Comparison of ENCODE assay signal across 15 cellular contexts in the genomic region with DNA sequence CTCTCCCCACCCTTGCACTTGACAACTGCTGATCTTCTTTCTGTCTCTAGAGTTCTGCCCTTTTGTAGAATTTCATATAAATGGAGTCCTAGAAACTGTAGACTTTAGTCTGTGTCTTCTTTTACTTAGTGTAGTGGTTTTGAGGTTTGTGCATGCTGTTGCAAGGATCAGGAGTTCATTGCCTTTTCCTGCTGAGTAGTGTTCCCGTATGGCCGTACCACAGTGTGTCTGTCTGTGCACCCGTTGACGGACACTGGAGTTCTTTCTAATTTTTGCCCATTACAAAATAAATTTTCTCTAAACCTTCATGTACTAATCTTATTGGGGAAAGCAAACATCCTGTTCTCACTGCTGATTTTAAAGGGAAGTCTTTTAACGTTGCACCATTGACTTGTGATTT.
DNase-seq lines count a peak whose midpoint lies in the region; ATAC-seq and TF ChIP-seq lines count a peak whose summit lies in the region.
"Had no signal": no experiment of that assay in that cellular context is flagged by ENCODE, and none has a peak within 500 bp of the region (broad histone marks: within the 10 kb centered on the region; RNA-seq: fewer than 3 reads in every experiment).

No MANE protein-coding gene starts in this region.

- H3K9me3 ChIP-seq in CD8-positive, alpha-beta T cell (ENCODE audit: low read length) = no peaks in the 10 kb centered on the region
- H3K9me3 ChIP-seq in WERI-Rb-1 (ENCODE audit: severe bottlenecking) = no peaks in the 10 kb centered on the region

- H3K27me3 ChIP-seq in CD8-positive, alpha-beta T cell (ENCODE audit: insufficient read depth, low read length) = no peaks in the 10 kb centered on the region
- no peaks in the 10 kb centered on the region for H3K27me3 ChIP-seq in WERI-Rb-1 (ENCODE audit: insufficient read depth, low read depth, severe bottlenecking)

- H3K27me3 Mint-ChIP-seq in CD8-positive, alpha-beta T cell (ENCODE audit: low read depth) = no peaks in the 10 kb centered on the region
- H3K27me3 Mint-ChIP-seq: B cell; CD4-positive, alpha-beta memory T cell had no signal

- H3K4me3 ChIP-seq in CD8-positive, alpha-beta T cell (ENCODE audit: low read depth, low read length) = no peak overlapping the region
- H3K4me3 ChIP-seq in Jurkat, Clone E6-1 (ENCODE audit: low read length) = no peak overlapping the region
- H3K4me3 ChIP-seq in choroid plexus epithelial cell (ENCODE audit: low read depth, low read length) (no peak overlapping the region), WERI-Rb-1 (ENCODE audit: low read depth, low read length) (no peak overlapping the region)

- no peaks in the 10 kb centered on the region for H3K4me1 ChIP-seq in CD8-positive, alpha-beta T cell (ENCODE audit: insufficient read depth, low read length)

- peak overlapping the region; percentile 53 for H3K27ac Mint-ChIP-seq in CD8-positive, alpha-beta T cell
- H3K27ac Mint-ChIP-seq: B cell had no signal

- no peak overlapping the region for H3K4me3 Mint-ChIP-seq in CD8-positive, alpha-beta T cell
- H3K4me3 Mint-ChIP-seq: B cell; CD4-positive, alpha-beta memory T cell; H9 had no signal

- DNase-seq in CD8-positive, alpha-beta T cell = no peak
- peak; percentile 6 for DNase-seq in Jurkat, Clone E6-1 (ENCODE audit: low read depth, low spot score)
- DNase-seq in choroid plexus epithelial cell (ENCODE audit: low read depth) = peak; percentile 88
- DNase-seq in smooth muscle cell of the brain vasculature (ENCODE audit: low read depth, low spot score) = peak; percentile 6
- no peak for DNase-seq in NOMO-1 treated with dmso at 0.1 percent for 144 hours (lab: John Stamatoyannopoulos, UW; ENCODE audit: unreplicated experiment)
- DNase-seq in central memory CD4-positive, alpha-beta T cell = no peak
- no peak for DNase-seq in WERI-Rb-1
- DNase-seq: C1 segment of cervical spinal cord; CD4-positive, alpha-beta memory T cell; COR-L47; DND-41; GDM1; GOT3; H9 had no signal

- TF ChIP-seq CTCF in CD8-positive, alpha-beta T cell (IDR thresholded peaks at IDR 0.05) = no peak
- no peak for TF ChIP-seq CTCF in choroid plexus epithelial cell (conservative IDR thresholded peaks at IDR 0.05; ENCODE audit: low read depth, low read length)
- no peak for TF ChIP-seq CTCF in WERI-Rb-1 (IDR thresholded peaks at IDR 0.05; ENCODE audit: low read depth, low read length)

- peaks cover 51% of the 10 kb centered on the region for H3K36me3 Mint-ChIP-seq in CD8-positive, alpha-beta T cell

- no peak for ATAC-seq in CD8-positive, alpha-beta T cell

- H3K27ac ChIP-seq in CD8-positive, alpha-beta T cell (ENCODE audit: low read depth, low read length) = no peak overlapping the region
- no peak overlapping the region for H3K27ac ChIP-seq in WERI-Rb-1

- CTCF ChIA-PET in CD8-positive, alpha-beta T cell (lab: Charles Lee) = no interaction called here

- peaks cover 21% of the 10 kb centered on the region for H3K4me1 Mint-ChIP-seq in CD8-positive, alpha-beta T cell (ENCODE audit: low read depth)

- H3K9me3 Mint-ChIP-seq in CD8-positive, alpha-beta T cell = no peaks in the 10 kb centered on the region
- H3K9me3 Mint-ChIP-seq: CD4-positive, alpha-beta memory T cell; H9 had no signal

- POLR2A ChIA-PET in CD8-positive, alpha-beta T cell (lab: Charles Lee) = no interaction called here

- intact Hi-C loops in CD8-positive, alpha-beta T cell (cut with DNase I, micrococcal nuclease) = no loop called here

- no peaks in the 10 kb centered on the region for H3K36me3 ChIP-seq in CD8-positive, alpha-beta T cell (ENCODE audit: insufficient read depth, low read length)
- H3K36me3 ChIP-seq in WERI-Rb-1 = no peaks in the 10 kb centered on the region

Comparison
In these comparisons a context has a peak if more than half of its experiments do, and no peak if none do; other contexts are left out.
1. DNase-seq: peak in Jurkat, Clone E6-1 (single experiment), choroid plexus epithelial cell (single experiment) and smooth muscle cell of the brain vasculature (single experiment); none in CD8-positive, alpha-beta T cell (0 of 7), NOMO-1 treated with dmso at 0.1 percent for 144 hours (single experiment), central memory CD4-positive, alpha-beta T cell (single experiment) and WERI-Rb-1 (single experiment).